Comparison of ENCODE assay signal across 26 cellular contexts in the genomic region with DNA sequence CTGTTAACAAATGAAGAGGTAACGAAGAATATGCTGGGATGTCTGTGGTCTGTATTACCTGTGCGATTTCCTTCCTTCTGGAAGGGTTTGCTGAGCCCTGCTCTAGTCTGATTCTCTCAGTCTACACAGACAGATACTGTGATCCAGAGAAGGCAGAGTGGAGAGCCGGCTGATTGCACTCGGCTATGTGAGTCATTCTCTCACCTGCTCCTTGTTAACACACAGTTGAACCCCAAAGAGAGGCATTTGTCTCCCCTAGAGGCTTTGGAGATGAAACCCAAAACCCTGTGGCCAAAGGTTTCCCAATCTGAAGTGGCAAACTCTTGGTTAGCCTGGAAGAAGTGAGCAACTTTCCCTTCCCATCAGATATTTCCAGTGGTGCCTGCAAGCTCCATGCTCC.
"Had no signal": no experiment of that assay in that cellular context is flagged by ENCODE, and none has a peak within 500 bp of the region (broad histone marks: within the 10 kb centered on the region; RNA-seq: fewer than 3 reads in every experiment).

No MANE protein-coding gene starts in this region.

- H3K36me3 Mint-ChIP-seq: activated CD8-positive, alpha-beta memory T cell treated with anti-CD3 and anti-CD28 coated beads, Interleukin-2, amount 10 ng/mL, durations not matched to agents 7 days and 5 days; activated naive CD4-positive, alpha-beta T cell treated with anti-CD3 and anti-CD28 coated beads, Interleukin-2, amount 10 ng/mL, durations not matched to agents 7 days and 5 days; immature natural killer cell; stimulated activated naive B cell treated with anti-CD40 and anti-IgM and Interleukin-4, amounts not matched to agents 10 μg/mL and 1 μg/mL and 100 μg/mL, for 72 hours had no signal

- H3K4me3 ChIP-seq: body of pancreas, esophagus muscularis mucosa, left ventricle myocardium inferior, pancreas, right lobe of liver, smooth muscle cell, uterus had no signal

- H3K4me3 Mint-ChIP-seq: activated CD4-positive, alpha-beta T cell treated with anti-CD3 and anti-CD28 coated beads, Interleukin-2, amount 10 ng/mL, durations not matched to agents 7 days and 5 days; activated CD8-positive, alpha-beta memory T cell treated with anti-CD3 and anti-CD28 coated beads, Interleukin-2, amount 10 ng/mL, durations not matched to agents 7 days and 5 days; activated CD8-positive, alpha-beta T cell treated with anti-CD3 and anti-CD28 coated beads for 36 hours; activated naive CD4-positive, alpha-beta T cell treated with anti-CD3 and anti-CD28 coated beads, Interleukin-2, amount 10 ng/mL, durations not matched to agents 7 days and 5 days; immature natural killer cell; nephron progenitor cell; stimulated activated naive B cell treated with anti-CD40 and anti-IgM and Interleukin-4, amounts not matched to agents 10 μg/mL and 1 μg/mL and 100 μg/mL, for 72 hours; T-helper 17 cell had no signal

- FAIRE-seq: pancreas had no signal

- DNase-seq: activated CD4-positive, alpha-beta T cell treated with anti-CD3 and anti-CD28 coated beads, Interleukin-2, amount 10 ng/mL, durations not matched to agents 7 days and 5 days; activated CD8-positive, alpha-beta memory T cell treated with anti-CD3 and anti-CD28 coated beads, Interleukin-2, amount 10 ng/mL, durations not matched to agents 7 days and 5 days; activated CD8-positive, alpha-beta T cell treated with anti-CD3 and anti-CD28 coated beads for 36 hours; activated effector memory CD4-positive, alpha-beta T cell treated with anti-CD3 and anti-CD28 coated beads, Interleukin-2, amount 50 U/mL, for 16 hours; activated naive CD4-positive, alpha-beta T cell treated with anti-CD3 and anti-CD28 coated beads, Interleukin-2, amount 10 ng/mL, durations not matched to agents 7 days and 5 days; activated T-cell treated with anti-CD3 and anti-CD28 coated beads for 4 hours; body of pancreas; caudate nucleus; dermis blood vessel endothelial cell; effector CD8-positive, alpha-beta T cell; immature natural killer cell; left ventricle myocardium inferior; nephron progenitor cell; pancreas; right lobe of liver; stimulated activated CD4-positive, alpha-beta T cell treated with anti-CD3 and anti-CD28 coated beads, Interleukin-15, amount 100 ng/mL, for 24 hours; stimulated activated CD4-positive, alpha-beta T cell treated with anti-CD3 and anti-CD28 coated beads, Interleukin-2, amount 100 ng/mL, for 48 hours; stimulated activated CD8-positive, alpha-beta memory T cell treated with anti-CD3 and anti-CD28 coated beads, Interleukin-4, amount 100 ng/mL, for 48 hours; stimulated activated naive B cell treated with anti-CD40 and anti-IgM and Interleukin-4, amounts not matched to agents 10 μg/mL and 1 μg/mL and 100 μg/mL, for 72 hours; SW 1271; T-helper 17 cell; trophoblast cell; uterus had no signal

- H3K9me3 ChIP-seq: body of pancreas, esophagus muscularis mucosa, left ventricle myocardium inferior, pancreas, right lobe of liver, uterus had no signal

- H3K4me1 Mint-ChIP-seq: activated CD4-positive, alpha-beta T cell treated with anti-CD3 and anti-CD28 coated beads, Interleukin-2, amount 10 ng/mL, durations not matched to agents 7 days and 5 days; activated CD8-positive, alpha-beta memory T cell treated with anti-CD3 and anti-CD28 coated beads, Interleukin-2, amount 10 ng/mL, durations not matched to agents 7 days and 5 days; activated naive CD4-positive, alpha-beta T cell treated with anti-CD3 and anti-CD28 coated beads, Interleukin-2, amount 10 ng/mL, durations not matched to agents 7 days and 5 days; immature natural killer cell; stimulated activated naive B cell treated with anti-CD40 and anti-IgM and Interleukin-4, amounts not matched to agents 10 μg/mL and 1 μg/mL and 100 μg/mL, for 72 hours; T-helper 17 cell had no signal

- H3K9me3 Mint-ChIP-seq: activated CD4-positive, alpha-beta T cell treated with anti-CD3 and anti-CD28 coated beads, Interleukin-2, amount 10 ng/mL, durations not matched to agents 7 days and 5 days; activated CD8-positive, alpha-beta T cell treated with anti-CD3 and anti-CD28 coated beads for 36 hours; activated naive CD4-positive, alpha-beta T cell treated with anti-CD3 and anti-CD28 coated beads, Interleukin-2, amount 10 ng/mL, durations not matched to agents 7 days and 5 days; immature natural killer cell; nephron progenitor cell; stimulated activated naive B cell treated with anti-CD40 and anti-IgM and Interleukin-4, amounts not matched to agents 10 μg/mL and 1 μg/mL and 100 μg/mL, for 72 hours had no signal

- ATAC-seq: activated CD4-positive, CD25-positive, alpha-beta regulatory T cell treated with anti-CD3 and anti-CD28 coated beads, Interleukin-2, amount 50 U/mL, for 24 hours; activated CD8-positive, alpha-beta memory T cell treated with anti-CD3 and anti-CD28 coated beads, Interleukin-2, amount 10 ng/mL, durations not matched to agents 7 days and 5 days; activated CD8-positive, alpha-beta T cell treated with anti-CD3 and anti-CD28 coated beads for 36 hours; body of pancreas; pancreas; right lobe of liver; stimulated activated naive B cell treated with anti-CD40 and anti-IgM and Interleukin-4, amounts not matched to agents 10 μg/mL and 1 μg/mL and 100 μg/mL, for 72 hours; T-helper 17 cell had no signal

- H3K27ac ChIP-seq: body of pancreas, left ventricle myocardium inferior, pancreas, right lobe of liver, uterus had no signal

- H3K36me3 ChIP-seq: esophagus muscularis mucosa, left ventricle myocardium inferior, pancreas, right lobe of liver, uterus had no signal

- H3K27me3 Mint-ChIP-seq: activated CD4-positive, alpha-beta T cell treated with anti-CD3 and anti-CD28 coated beads, Interleukin-2, amount 10 ng/mL, durations not matched to agents 7 days and 5 days; activated CD8-positive, alpha-beta memory T cell treated with anti-CD3 and anti-CD28 coated beads, Interleukin-2, amount 10 ng/mL, durations not matched to agents 7 days and 5 days; activated CD8-positive, alpha-beta T cell treated with anti-CD3 and anti-CD28 coated beads for 36 hours; activated naive CD4-positive, alpha-beta T cell treated with anti-CD3 and anti-CD28 coated beads, Interleukin-2, amount 10 ng/mL, durations not matched to agents 7 days and 5 days; T-helper 17 cell had no signal

- H3K4me2 ChIP-seq: smooth muscle cell had no signal

- H3K27me3 ChIP-seq: body of pancreas, esophagus muscularis mucosa, pancreas, right lobe of liver had no signal

- H3K27ac Mint-ChIP-seq: activated CD4-positive, alpha-beta T cell treated with anti-CD3 and anti-CD28 coated beads, Interleukin-2, amount 10 ng/mL, durations not matched to agents 7 days and 5 days; activated CD8-positive, alpha-beta memory T cell treated with anti-CD3 and anti-CD28 coated beads, Interleukin-2, amount 10 ng/mL, durations not matched to agents 7 days and 5 days; activated CD8-positive, alpha-beta T cell treated with anti-CD3 and anti-CD28 coated beads for 36 hours; activated naive CD4-positive, alpha-beta T cell treated with anti-CD3 and anti-CD28 coated beads, Interleukin-2, amount 10 ng/mL, durations not matched to agents 7 days and 5 days; immature natural killer cell; nephron progenitor cell; stimulated activated naive B cell treated with anti-CD40 and anti-IgM and Interleukin-4, amounts not matched to agents 10 μg/mL and 1 μg/mL and 100 μg/mL, for 72 hours; T-helper 17 cell had no signal

- H3K4me1 ChIP-seq: left ventricle myocardium inferior, pancreas, right lobe of liver, uterus had no signal
